In the genomic region with DNA sequence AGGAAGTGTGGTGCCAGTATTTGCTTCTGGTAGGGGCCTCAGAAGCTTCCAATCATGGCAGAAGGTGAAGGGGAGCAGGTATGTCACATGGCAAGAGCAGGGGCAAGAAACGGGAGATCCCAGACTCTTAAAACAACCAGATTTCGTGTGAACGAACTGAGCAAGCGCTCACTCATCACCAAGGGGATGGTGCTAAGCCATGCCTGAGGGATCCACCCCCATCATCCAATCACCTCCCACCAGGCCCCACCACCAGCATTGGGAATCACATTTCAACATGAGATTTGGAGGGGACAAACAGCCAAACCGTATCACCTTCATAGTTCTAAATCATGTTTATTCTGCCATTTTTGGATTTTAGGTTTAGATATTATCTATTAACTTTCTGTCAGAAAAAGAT, we compare ENCODE assay signal across 34 cellular contexts.
"Had no signal": no experiment of that assay in that cellular context is flagged by ENCODE, and none has a peak within 500 bp of the region (broad histone marks: within the 10 kb centered on the region; RNA-seq: fewer than 3 reads in every experiment).

No MANE protein-coding gene starts in this region.

- H3K36me3 ChIP-seq: adrenal gland, colonic mucosa, WERI-Rb-1 had no signal

- H3K4me1 Mint-ChIP-seq: activated CD4-positive, alpha-beta T cell treated with anti-CD3 and anti-CD28 coated beads for 36 hours; activated CD8-positive, alpha-beta memory T cell treated with anti-CD3 and anti-CD28 coated beads, Interleukin-2, amount 10 ng/mL, durations not matched to agents 7 days and 5 days; activated naive CD4-positive, alpha-beta T cell treated with anti-CD3 and anti-CD28 coated beads, Interleukin-2, amount 50 U/mL, for 24 hours; activated naive CD8-positive, alpha-beta T cell treated with anti-CD3 and anti-CD28 coated beads, Interleukin-2, amount 50 U/mL, for 24 hours; T-helper 17 cell had no signal

- H3K4me3 Mint-ChIP-seq: activated CD4-positive, alpha-beta memory T cell treated with anti-CD3 and anti-CD28 coated beads for 36 hours; activated CD4-positive, alpha-beta T cell treated with anti-CD3 and anti-CD28 coated beads for 36 hours; activated CD4-positive, alpha-beta T cell treated with anti-CD3 and anti-CD28 coated beads, Interleukin-2, amount 10 ng/mL, durations not matched to agents 24 days and 14 days; activated CD8-positive, alpha-beta memory T cell treated with anti-CD3 and anti-CD28 coated beads, Interleukin-2, amount 10 ng/mL, durations not matched to agents 7 days and 5 days; activated CD8-positive, alpha-beta T cell treated with anti-CD3 and anti-CD28 coated beads, Interleukin-2, amount 10 ng/mL, durations not matched to agents 7 days and 5 days; activated naive CD4-positive, alpha-beta T cell treated with anti-CD3 and anti-CD28 coated beads for 36 hours; activated naive CD4-positive, alpha-beta T cell treated with anti-CD3 and anti-CD28 coated beads, Interleukin-2, amount 50 U/mL, for 24 hours; activated naive CD8-positive, alpha-beta T cell treated with anti-CD3 and anti-CD28 coated beads for 36 hours; activated naive CD8-positive, alpha-beta T cell treated with anti-CD3 and anti-CD28 coated beads, Interleukin-2, amount 50 U/mL, for 24 hours; activated T-helper 1 cell treated with anti-CD3 and anti-CD28 coated beads, Interleukin-12 subunit alpha, Interleukin-12 subunit beta, Interleukin-2, Interleukin-4 antibody, amounts not matched to agents 30 ng/mL and 10 ng/mL and 1 ng/mL, durations not matched to agents 14 hours and 24 hours and 36 hours; dendritic cell treated with granulocyte-macrophage colony-stimulating factor and Interleukin-4, amounts not matched to agents 40 ng/mL and 50 ng/mL, for 4 days; endodermal cell; T-helper 17 cell; T-helper 2 cell treated with Interferon-gamma antibody and Interleukin-4, amounts not matched to agents 5 μg/mL and 100 μg/mL, for 36 hours had no signal

- H3K9me3 ChIP-seq: adrenal gland, body of pancreas, colonic mucosa had no signal

- ATAC-seq: activated CD4-positive, alpha-beta T cell treated with anti-CD3 and anti-CD28 coated beads for 36 hours; activated CD8-positive, alpha-beta memory T cell treated with anti-CD3 and anti-CD28 coated beads, Interleukin-2, amount 10 ng/mL, durations not matched to agents 7 days and 5 days; activated CD8-positive, alpha-beta T cell treated with anti-CD3 and anti-CD28 coated beads, Interleukin-2, amount 10 ng/mL, durations not matched to agents 7 days and 5 days; activated naive CD8-positive, alpha-beta T cell treated with anti-CD3 and anti-CD28 coated beads, Interleukin-2, amount 50 U/mL, for 24 hours; body of pancreas; esophagus mucosa; T-helper 17 cell had no signal

- H3K4me1 ChIP-seq: adrenal gland, colonic mucosa had no signal

- H3K9me3 Mint-ChIP-seq: activated naive CD4-positive, alpha-beta T cell treated with anti-CD3 and anti-CD28 coated beads, Interleukin-2, amount 50 U/mL, for 24 hours; dendritic cell treated with granulocyte-macrophage colony-stimulating factor and Interleukin-4, amounts not matched to agents 40 ng/mL and 50 ng/mL, for 4 days; endodermal cell had no signal

- H3K4me3 ChIP-seq: adrenal gland, body of pancreas, colonic mucosa, dorsolateral prefrontal cortex had no signal

- H3K27ac Mint-ChIP-seq: activated CD4-positive, alpha-beta memory T cell treated with anti-CD3 and anti-CD28 coated beads for 36 hours; activated CD4-positive, alpha-beta T cell treated with anti-CD3 and anti-CD28 coated beads for 36 hours; activated CD4-positive, alpha-beta T cell treated with anti-CD3 and anti-CD28 coated beads, Interleukin-2, amount 10 ng/mL, durations not matched to agents 24 days and 14 days; activated CD8-positive, alpha-beta memory T cell treated with anti-CD3 and anti-CD28 coated beads, Interleukin-2, amount 10 ng/mL, durations not matched to agents 7 days and 5 days; activated CD8-positive, alpha-beta T cell treated with anti-CD3 and anti-CD28 coated beads, Interleukin-2, amount 10 ng/mL, durations not matched to agents 7 days and 5 days; activated naive CD4-positive, alpha-beta T cell treated with anti-CD3 and anti-CD28 coated beads for 36 hours; activated naive CD4-positive, alpha-beta T cell treated with anti-CD3 and anti-CD28 coated beads, Interleukin-2, amount 50 U/mL, for 24 hours; activated naive CD8-positive, alpha-beta T cell treated with anti-CD3 and anti-CD28 coated beads for 36 hours; activated naive CD8-positive, alpha-beta T cell treated with anti-CD3 and anti-CD28 coated beads, Interleukin-2, amount 50 U/mL, for 24 hours; activated T-helper 2 cell treated with anti-CD3 and anti-CD28 coated beads, Interferon-gamma antibody, Interleukin-2, Interleukin-4, amounts not matched to agents 10 μg/mL and 5 μg/mL and 100 μg/mL, durations not matched to agents 14 hours and 24 hours and 36 hours; dendritic cell treated with granulocyte-macrophage colony-stimulating factor and Interleukin-4, amounts not matched to agents 40 ng/mL and 50 ng/mL, for 4 days; endodermal cell; T-helper 17 cell; T-helper 2 cell treated with Interferon-gamma antibody and Interleukin-4, amounts not matched to agents 5 μg/mL and 100 μg/mL, for 36 hours had no signal

- H3K27me3 ChIP-seq: adrenal gland, body of pancreas, colonic mucosa, dorsolateral prefrontal cortex had no signal

- H3K27ac ChIP-seq: adrenal gland, body of pancreas, colonic mucosa, dorsolateral prefrontal cortex, WERI-Rb-1 had no signal

- H3K27me3 Mint-ChIP-seq: activated CD4-positive, alpha-beta memory T cell treated with anti-CD3 and anti-CD28 coated beads for 36 hours; activated CD4-positive, alpha-beta T cell treated with anti-CD3 and anti-CD28 coated beads for 36 hours; activated CD4-positive, alpha-beta T cell treated with anti-CD3 and anti-CD28 coated beads, Interleukin-2, amount 10 ng/mL, durations not matched to agents 24 days and 14 days; activated CD8-positive, alpha-beta memory T cell treated with anti-CD3 and anti-CD28 coated beads, Interleukin-2, amount 10 ng/mL, durations not matched to agents 7 days and 5 days; activated naive CD4-positive, alpha-beta T cell treated with anti-CD3 and anti-CD28 coated beads, Interleukin-2, amount 50 U/mL, for 24 hours; activated naive CD8-positive, alpha-beta T cell treated with anti-CD3 and anti-CD28 coated beads for 36 hours; activated naive CD8-positive, alpha-beta T cell treated with anti-CD3 and anti-CD28 coated beads, Interleukin-2, amount 50 U/mL, for 24 hours; dendritic cell treated with granulocyte-macrophage colony-stimulating factor and Interleukin-4, amounts not matched to agents 40 ng/mL and 50 ng/mL, for 4 days; T-helper 17 cell had no signal

- DNase-seq: activated CD4-positive, alpha-beta memory T cell treated with anti-CD3 and anti-CD28 coated beads for 36 hours; activated CD4-positive, alpha-beta T cell treated with anti-CD3 and anti-CD28 coated beads for 36 hours; activated CD4-positive, alpha-beta T cell treated with anti-CD3 and anti-CD28 coated beads, Interleukin-2, amount 10 ng/mL, durations not matched to agents 24 days and 14 days; activated CD4-positive, CD25-positive, alpha-beta regulatory T cell; activated CD4-positive, CD25-positive, alpha-beta regulatory T cell treated with anti-CD3 and anti-CD28 coated beads, Interleukin-2, amount 50 U/mL, for 72 hours; activated CD8-positive, alpha-beta memory T cell treated with anti-CD3 and anti-CD28 coated beads, Interleukin-2, amount 10 ng/mL, durations not matched to agents 7 days and 5 days; activated CD8-positive, alpha-beta memory T cell treated with anti-CD3 and anti-CD28 coated beads, Interleukin-2, amount 50 U/mL, for 4 hours; activated CD8-positive, alpha-beta T cell treated with anti-CD3 and anti-CD28 coated beads, Interleukin-2, amount 10 ng/mL, durations not matched to agents 7 days and 5 days; activated effector memory CD4-positive, alpha-beta T cell treated with anti-CD3 and anti-CD28 coated beads, Interleukin-2, amount 50 U/mL, for 16 hours; activated naive CD4-positive, alpha-beta T cell treated with anti-CD3 and anti-CD28 coated beads for 36 hours; activated naive CD8-positive, alpha-beta T cell treated with anti-CD3 and anti-CD28 coated beads for 36 hours; activated naive CD8-positive, alpha-beta T cell treated with anti-CD3 and anti-CD28 coated beads, Interleukin-2, amount 50 U/mL, for 24 hours; activated T-cell treated with anti-CD3 and anti-CD28 coated beads, Interleukin-2, amount 50 U/mL, for 1 hour; activated T-cell treated with anti-CD3 and anti-CD28 coated beads, Interleukin-2, amount 50 U/mL, for 48 hours; adrenal gland; amygdala; aorta; body of pancreas; caudate nucleus; colonic mucosa; dorsolateral prefrontal cortex; effector memory CD4-positive, alpha-beta T cell; endodermal cell; foreskin fibroblast; T-helper 1 cell; T-helper 17 cell; T1000; WERI-Rb-1 had no signal
